ENCODE assay signal across 15 cellular contexts in the genomic region with DNA sequence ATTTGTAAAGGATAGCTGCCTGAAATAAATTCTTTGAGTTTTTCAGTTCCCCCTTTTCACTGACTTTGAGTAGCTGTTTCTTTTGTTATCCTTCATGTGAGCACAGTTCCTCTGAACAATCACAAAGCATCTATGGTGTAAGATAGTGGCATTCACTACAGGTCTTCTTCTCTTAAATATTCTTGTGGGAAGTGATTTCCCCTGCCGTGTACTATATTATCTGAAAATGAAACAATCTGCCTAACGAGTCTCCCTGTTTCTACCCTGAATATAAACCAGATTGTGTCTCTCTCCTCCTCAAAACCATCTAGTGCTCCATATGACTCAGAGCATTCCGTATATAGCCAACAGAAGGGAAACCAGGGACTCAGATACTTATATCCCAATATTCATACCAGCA.
A peak's percentile ranks its signal among the peaks of the same experiment; 100 is the strongest.
DNase-seq lines count a peak whose midpoint lies in the region; ATAC-seq lines count a peak whose summit lies in the region.
"Had no signal": no experiment of that assay in that cellular context is flagged by ENCODE, and none has a peak within 500 bp of the region (broad histone marks: within the 10 kb centered on the region; RNA-seq: fewer than 3 reads in every experiment).

No MANE protein-coding gene starts in this region.

- ATAC-seq in GM18519 (IDR thresholded peaks at IDR 0.05; ENCODE audit: low FRiP score, unreplicated experiment), result peak; percentile 62
- peak; percentile 66 for ATAC-seq in GM21367 (IDR thresholded peaks at IDR 0.05; ENCODE audit: unreplicated experiment)
- peak; percentile 62 for ATAC-seq in HG02943 (IDR thresholded peaks at IDR 0.05; ENCODE audit: low read depth, unreplicated experiment)
- peak; percentile 60 for ATAC-seq in HG03575 (IDR thresholded peaks at IDR 0.05; ENCODE audit: extremely low read depth, insufficient number of reproducible peaks, low FRiP score, unreplicated experiment)
- ATAC-seq in GM19452 (IDR thresholded peaks at IDR 0.05; ENCODE audit: unreplicated experiment), result no peak
- ATAC-seq: pancreas, T-cell had no signal

- no peak for DNase-seq in stimulated activated CD4-positive, alpha-beta T cell treated with anti-CD3 and anti-CD28 coated beads, Interleukin-12 subunit alpha, Interleukin-12 subunit beta, amount 100 ng/mL, for 4 hours
- DNase-seq in NCI-H526 (lab: John Stamatoyannopoulos, UW), result no peak
- DNase-seq in activated CD4-positive, CD25-positive, alpha-beta regulatory T cell treated with anti-CD3 and anti-CD28 coated beads, Interleukin-2, amount 50 U/mL, for 72 hours, result no peak
- DNase-seq: activated CD4-positive, alpha-beta T cell treated with anti-CD3 and anti-CD28 coated beads, Interleukin-2, amount 50 U/mL, for 48 hours; activated naive CD4-positive, alpha-beta T cell treated with anti-CD3 and anti-CD28 coated beads, Interleukin-2, amount 10 ng/mL, durations not matched to agents 7 days and 5 days; hypothalamus; NCI-H187; pancreas; stimulated activated naive CD4-positive, alpha-beta T cell; T-cell had no signal
